In genomic region chr5:180860273-180860886, GRCh38 we compare ENCODE assay signal across 1 cellular context.
TF ChIP-seq lines count a peak whose summit lies in the region.

No MANE protein-coding gene starts in this region.

TF ChIP-seq in K562, 482 proteins besides CTCF, POLR2A, EP300 and RAD21 (continued from another document):
- peak; percentile 76; the same call in 1 of the 2 replicates for TF ChIP-seq ZNF740 (CRISPR knock-in tag; IDR thresholded peaks at IDR 0.05)
- TF ChIP-seq ZNF740 (tag; IDR thresholded peaks at IDR 0.05): peak in 1 of 2 experiments; percentile 88; a peak in 2 of 4 replicates
- no peak for TF ChIP-seq HEY1 (CRISPR knock-in tag; IDR thresholded peaks at IDR 0.05; ENCODE audit: borderline replicate concordance)
- TF ChIP-seq TAF15 (IDR thresholded peaks at IDR 0.05; ENCODE audit: low read depth, low read length): no peak
- no peak for TF ChIP-seq ZNF133 (CRISPR knock-in tag; IDR thresholded peaks at IDR 0.05)
- TF ChIP-seq KDM1A (IDR thresholded peaks at IDR 0.05): no peak
- TF ChIP-seq E2F6 (IDR thresholded peaks at IDR 0.05; ENCODE audit: borderline replicate concordance in 1 of 2, extremely low read depth in 1 of 2, insufficient read depth in 1 of 2, insufficient read length in 1 of 2, low read depth in 1 of 2, low read length in 1 of 2, poor library complexity in 1 of 2, severe bottlenecking in 1 of 2): peak in 1 of 2 experiments; percentile 12
TF ChIP-seq in K562: peak in this region for 18.
